8 cellular contexts compared by ENCODE assay signal in the genomic region with DNA sequence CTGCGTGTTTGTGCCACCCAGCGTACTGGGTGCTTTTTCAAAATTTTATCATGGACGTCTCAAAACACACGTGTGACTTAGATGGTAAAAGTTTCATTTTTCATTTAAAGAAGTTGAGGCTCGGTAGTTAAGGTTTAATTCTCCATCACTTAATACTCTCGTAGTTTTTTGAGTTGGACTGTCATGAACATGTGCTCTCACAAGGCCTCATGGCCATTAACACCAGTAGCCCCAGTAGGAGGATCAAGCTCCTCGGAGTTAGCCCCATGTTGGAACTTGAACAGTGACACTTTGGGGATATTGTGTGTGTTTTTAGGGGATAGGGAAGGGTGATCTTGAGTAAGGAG. TPM values are rescaled to one million over a fixed set of nuclear protein-coding genes. Genes with fewer than 3 reads are reported as not detected.
DNase-seq lines count a peak whose midpoint lies in the region; ATAC-seq, FAIRE-seq and TF ChIP-seq lines count a peak whose summit lies in the region.

No MANE protein-coding gene starts in this region.

- H3K27me3 ChIP-seq in OCI-LY1 (ENCODE audit: insufficient read depth, low read length) (no peaks in the 10 kb centered on the region), endothelial cell of umbilical vein (ENCODE audit: control insufficient read depth in 2 of 2, insufficient read depth in 2 of 2, low read length in 2 of 2) (peaks cover 0 to 4% of the 10 kb centered on the region in 2 experiments), pancreas (no peaks in the 10 kb centered on the region)

- H4K20me1 ChIP-seq in OCI-LY1 (ENCODE audit: insufficient read depth, low read length) (no peaks in the 10 kb centered on the region), endothelial cell of umbilical vein (replicated peaks; ENCODE audit: control insufficient read depth, extremely low read depth, insufficient read depth, low read length) (no peaks in the 10 kb centered on the region)

- no peaks in the 10 kb centered on the region for H3F3A ChIP-seq in OCI-LY1 (ENCODE audit: insufficient read depth, low read length)

- H3K9me3 ChIP-seq in OCI-LY1 (ENCODE audit: low read length) (no peaks in the 10 kb centered on the region), endothelial cell of umbilical vein (replicated peaks; ENCODE audit: control insufficient read depth, insufficient read depth, low read length) (no peaks in the 10 kb centered on the region), pancreas (no peaks in the 10 kb centered on the region)

- TF ChIP-seq CTCF in OCI-LY1 (IDR thresholded peaks at IDR 0.05; ENCODE audit: low read length) (no peak), endothelial cell of umbilical vein (IDR thresholded peaks at IDR 0.05; ENCODE audit: extremely low read depth in 1 of 2, insufficient read depth in 1 of 2, low read depth in 1 of 2, low read length in 2 of 2) (no peak), pancreas (IDR thresholded peaks at IDR 0.05) (no peak)

- H3K4me1 ChIP-seq in OCI-LY1 (ENCODE audit: insufficient read depth, low read length, severe bottlenecking) (peaks cover 25% of the 10 kb centered on the region), endothelial cell of umbilical vein (ENCODE audit: control insufficient read depth, extremely low read depth, insufficient read depth, low read length) (peaks cover 13% of the 10 kb centered on the region), pancreas (peaks cover 11 to 14% (median 14%) of the 10 kb centered on the region in 3 donors)

- H3K9me1 ChIP-seq in endothelial cell of umbilical vein (replicated peaks; ENCODE audit: control insufficient read depth, extremely low read depth, insufficient read depth, low read length) = no peaks in the 10 kb centered on the region

- dilution Hi-C loops in endothelial cell of umbilical vein (cut with MboI; ENCODE audit: extremely low pct_ligation_motif_present, low sequenced_read_pairs) = no loop called here

- POLR2A ChIA-PET in endothelial cell of umbilical vein (lab: Charles Lee) = no interaction called here

- no peak overlapping the region for H2AFZ ChIP-seq in OCI-LY1 (ENCODE audit: low read length)
- H2AFZ ChIP-seq in endothelial cell of umbilical vein (ENCODE audit: low read depth, low read length) = peak overlapping the region; percentile 98

- no TSS peak for BruUV-seq in endothelial cell of umbilical vein (replicated peaks; lab: Mats Ljungman, UMichigan)

- WGBS in pancreas, 2 donors = 60 to 63% methylated on average over 7 of the region's 7 CpGs

- H3K4me3 ChIP-seq in OCI-LY1 (ENCODE audit: low read depth, low read length, poor library complexity, severe bottlenecking) = peak overlapping the region; percentile 69
- peak overlapping the region; percentile 54 to 79 (median 76) for H3K4me3 ChIP-seq in endothelial cell of umbilical vein (replicated peaks in 1 of 3; ENCODE audit: insufficient read depth in 1 of 3, low read depth in 1 of 3, low read length in 3 of 3)
- H3K4me3 ChIP-seq in pancreas = peak overlapping the region; percentile 33 to 64 (median 54)

- H3K27ac ChIP-seq in OCI-LY1 (ENCODE audit: low read depth, low read length, poor library complexity, severe bottlenecking) (peak overlapping the region; percentile 67), endothelial cell of umbilical vein (ENCODE audit: insufficient read depth, low read depth, low read length) (peak overlapping the region; percentile 55), pancreas (peak overlapping the region; percentile 51 to 82 (median 80))

- no peaks in the 10 kb centered on the region for H3K9me2 ChIP-seq in OCI-LY1 (ENCODE audit: low read depth, low read length)

- intact Hi-C loops in endothelial cell of umbilical vein (cut with micrococcal nuclease) = loop anchor here (1.0 to 5.0 kb wide), 4 partner anchors 33 to 266 kb away; a partner anchor contains a TSS
- intact Hi-C loops in pancreas (cut with DNase I) = no loop called here

- CTCF ChIA-PET in endothelial cell of umbilical vein (lab: Charles Lee) = interaction anchor here (1.9 kb wide), 2 partner anchors 50 to 86 kb away, joined by 4 to 6 read pairs; a partner anchor contains a TSS

- no peak for ATAC-seq in pancreas
- no peak for ATAC-seq in GM21619 (IDR thresholded peaks at IDR 0.05; ENCODE audit: unreplicated experiment)

- DNase-seq in EH (ENCODE audit: low read depth) (peak; percentile 22), endothelial cell of umbilical vein (ENCODE audit: low read depth, low spot score) (no peak), pancreas (no peak), hippocampal formation (lab: John Stamatoyannopoulos, UW) (no peak), NCI-H1694 treated with DMSO at 0.1 percent for 48 hours (lab: John Stamatoyannopoulos, UW) (no peak), hepatic stellate cell (ENCODE audit: low spot score) (no peak)

- FAIRE-seq in endothelial cell of umbilical vein (lab: Jason Lieb, UNC) (no peak), pancreas (lab: Jason Lieb, UNC) (no peak)

- no peaks in the 10 kb centered on the region for H3K79me2 ChIP-seq in OCI-LY1 (ENCODE audit: insufficient read depth, low read length)
- H3K79me2 ChIP-seq in endothelial cell of umbilical vein (ENCODE audit: control insufficient read depth, insufficient read depth, low read length) = no peaks in the 10 kb centered on the region

- H3K36me3 ChIP-seq in OCI-LY1 (ENCODE audit: insufficient read depth, low read length) (no peaks in the 10 kb centered on the region), endothelial cell of umbilical vein (ENCODE audit: control insufficient read depth in 2 of 2, extremely low read depth in 1 of 2, insufficient read depth in 2 of 2, low read length in 2 of 2) (no peaks in the 10 kb centered on the region), pancreas (no peaks in the 10 kb centered on the region)

- TF ChIP-seq POLR2A in endothelial cell of umbilical vein (IDR thresholded peaks at IDR 0.05; ENCODE audit: low read depth, low read length) = no peak

- H3K9ac ChIP-seq in OCI-LY1 (ENCODE audit: low read length) (peak overlapping the region; percentile 87), endothelial cell of umbilical vein (replicated peaks; ENCODE audit: extremely low read depth, insufficient read depth, low read length) (peak overlapping the region; percentile 78)

- H3K4me2 ChIP-seq in OCI-LY1 (ENCODE audit: low read length) (peak overlapping the region; percentile 91), endothelial cell of umbilical vein (ENCODE audit: insufficient read depth, low read length) (peak overlapping the region; percentile 95)

TF ChIP-seq in endothelial cell of umbilical vein, 7 proteins besides CTCF, POLR2A, EP300 and RAD21:
- TF ChIP-seq JUN (IDR thresholded peaks at IDR 0.05; ENCODE audit: borderline replicate concordance, insufficient read depth, insufficient read length, low read depth) (no peak), FOS (IDR thresholded peaks at IDR 0.05; ENCODE audit: borderline replicate concordance, insufficient read depth, low read length) (no peak), POLR2AphosphoS5 (IDR thresholded peaks at IDR 0.05; ENCODE audit: insufficient read depth, low read depth, low read length) (no peak), EZH2 (IDR thresholded peaks at IDR 0.05; ENCODE audit: borderline replicate concordance, low read depth, low read length, severe bottlenecking) (no peak), MYC (IDR thresholded peaks at IDR 0.05; ENCODE audit: low read depth, low read length) (no peak), GATA2 (IDR thresholded peaks at IDR 0.05; ENCODE audit: insufficient read depth, insufficient read length, low read depth, low read length) (no peak)
- TF ChIP-seq, protein P1, sequence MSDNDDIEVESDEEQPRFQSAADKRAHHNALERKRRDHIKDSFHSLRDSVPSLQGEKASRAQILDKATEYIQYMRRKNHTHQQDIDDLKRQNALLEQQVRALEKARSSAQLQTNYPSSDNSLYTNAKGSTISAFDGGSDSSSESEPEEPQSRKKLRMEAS (IDR thresholded peaks at IDR 0.05; ENCODE audit: insufficient read depth, insufficient read length) = no peak

RNA-seq across cellular contexts. Expression of a gene that starts 15.3 kb away (rescaled TPM):
- not detected in 2 replicates for total RNA-seq in endothelial cell of umbilical vein
- polyA plus RNA-seq in endothelial cell of umbilical vein = 0.02 TPM in 1 of 2 replicates, not detected in the other
- not detected in 2 replicates for polyA plus RNA-seq in endothelial cell of umbilical vein (2011; cell fraction: cytosol; rRNA removed)
- polyA plus RNA-seq in endothelial cell of umbilical vein (2011; cell fraction: nucleus; rRNA removed) = not detected in 2 replicates
- 0.05 TPM in 1 of 2 replicates, not detected in the other for polyA plus RNA-seq in endothelial cell of umbilical vein (2012)
- polyA minus RNA-seq in endothelial cell of umbilical vein = 0.07 TPM in 1 of 2 replicates, not detected in the other
- polyA minus RNA-seq in endothelial cell of umbilical vein (2011; cell fraction: cytosol; rRNA and poly(A)+ RNA removed) = not detected
- not detected in 2 replicates for polyA minus RNA-seq in endothelial cell of umbilical vein (2011; cell fraction: nucleus; rRNA and poly(A)+ RNA removed)
- 1 to 10 TPM in 2 of 6 donors, under 1 TPM in 4; 0.38 to 2.1 (median 0.89) TPM for total RNA-seq in pancreas
- 1 to 10 TPM in 1 of 2 donors, under 1 TPM in 1; 0.73 to 1.3 TPM for polyA plus RNA-seq in pancreas

RNA-seq across cellular contexts. Expression of a gene that starts 50.6 kb away (rescaled TPM):
- total RNA-seq in endothelial cell of umbilical vein (701 and 708 TPM in 2 replicates), pancreas (100 to 1,000 TPM; 214 to 364 (median 227) TPM)
- polyA plus RNA-seq in endothelial cell of umbilical vein (14.9 and 35.3 TPM in 2 replicates), pancreas (100 to 1,000 TPM in 1 of 2 donors, 10 to 100 TPM in 1; 69.9 to 117 TPM)
- 182 and 245 TPM in 2 replicates for polyA plus RNA-seq in endothelial cell of umbilical vein (2011; cell fraction: cytosol; rRNA removed)
- 218 and 255 TPM in 2 replicates for polyA plus RNA-seq in endothelial cell of umbilical vein (2011; cell fraction: nucleus; rRNA removed)
- polyA plus RNA-seq in endothelial cell of umbilical vein (2012) = 387 and 534 TPM in 2 replicates
- polyA minus RNA-seq in endothelial cell of umbilical vein = 52.9 and 85.0 TPM in 2 replicates
- 60.8 TPM for polyA minus RNA-seq in endothelial cell of umbilical vein (2011; cell fraction: cytosol; rRNA and poly(A)+ RNA removed)
- polyA minus RNA-seq in endothelial cell of umbilical vein (2011; cell fraction: nucleus; rRNA and poly(A)+ RNA removed) = 69.6 and 83.4 TPM in 2 replicates
